ENCODE assay signal across 9 cellular contexts in the genomic region with DNA sequence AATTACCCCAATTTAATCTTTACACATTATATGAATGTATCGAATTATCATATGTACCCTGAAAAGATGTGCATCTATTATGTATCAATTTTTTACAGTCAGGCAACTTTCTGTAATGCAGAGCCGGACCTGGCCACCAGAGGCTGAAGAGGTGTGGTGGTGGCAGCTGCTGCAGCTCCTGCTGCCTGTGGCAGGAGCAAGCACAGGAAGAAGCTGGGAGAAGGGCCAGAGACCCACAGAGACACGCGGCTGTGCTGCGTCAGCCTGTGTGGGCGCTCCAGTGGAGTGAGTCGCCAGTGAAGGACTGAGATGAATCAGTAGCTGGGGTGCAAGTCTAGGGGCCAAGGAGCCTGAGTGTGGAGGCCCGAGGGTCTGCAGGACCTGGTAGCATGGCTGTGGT.
DNase-seq lines count a peak whose midpoint lies in the region; ATAC-seq and TF ChIP-seq lines count a peak whose summit lies in the region.
"Had no signal": no experiment of that assay in that cellular context is flagged by ENCODE, and none has a peak within 500 bp of the region (broad histone marks: within the 10 kb centered on the region; RNA-seq: fewer than 3 reads in every experiment).

No MANE protein-coding gene starts in this region.

- peak overlapping the region; percentile 32 for H3K27ac Mint-ChIP-seq in activated T-helper 17 cell treated with anti-CD3 and anti-CD28 coated beads, Interleukin-2, amount 50 U/mL, for 72 hours

- ATAC-seq in HG02973 (IDR thresholded peaks at IDR 0.05; ENCODE audit: unreplicated experiment) (peak; percentile 58), HG02642 (IDR thresholded peaks at IDR 0.05; ENCODE audit: poor library complexity, unreplicated experiment) (no peak)
- ATAC-seq in activated T-helper 17 cell treated with anti-CD3 and anti-CD28 coated beads, Interleukin-2, amount 50 U/mL, for 72 hours (replicated peaks): peak; percentile 84

- peaks cover 24% of the 10 kb centered on the region for H3K27me3 Mint-ChIP-seq in activated T-helper 17 cell treated with anti-CD3 and anti-CD28 coated beads, Interleukin-2, amount 50 U/mL, for 72 hours

- DNase-seq in ELF-1 (ENCODE audit: low read depth, low spot score) (peak; percentile 24), non-pigmented ciliary epithelial cell (ENCODE audit: low read depth) (peak; percentile 10), GM10266 (ENCODE audit: extremely low spot score) (no peak), NCI-H345 (lab: John Stamatoyannopoulos, UW) (no peak), DMS114 treated with DMSO at 0.1 percent for 48 hours (lab: John Stamatoyannopoulos, UW; ENCODE audit: unreplicated experiment) (no peak)
- DNase-seq: right cardiac atrium had no signal

- TF ChIP-seq CTCF in GM10266 (IDR thresholded peaks at IDR 0.05; ENCODE audit: control insufficient read depth, insufficient read depth, low read depth, missing control alignments): no peak

- no peaks in the 10 kb centered on the region for H3K9me3 Mint-ChIP-seq in activated T-helper 17 cell treated with anti-CD3 and anti-CD28 coated beads, Interleukin-2, amount 50 U/mL, for 72 hours

- peak overlapping the region; percentile 44 for H3K4me3 Mint-ChIP-seq in activated T-helper 17 cell treated with anti-CD3 and anti-CD28 coated beads, Interleukin-2, amount 50 U/mL, for 72 hours

- peaks cover 8% of the 10 kb centered on the region for H3K4me1 Mint-ChIP-seq in activated T-helper 17 cell treated with anti-CD3 and anti-CD28 coated beads, Interleukin-2, amount 50 U/mL, for 72 hours

- H3K36me3 Mint-ChIP-seq in activated T-helper 17 cell treated with anti-CD3 and anti-CD28 coated beads, Interleukin-2, amount 50 U/mL, for 72 hours (ENCODE audit: low read depth): no peaks in the 10 kb centered on the region

Comparison
In these comparisons a context has a peak if more than half of its experiments do, and no peak if none do; other contexts are left out.
1. DNase-seq: peak in ELF-1 (single experiment) and non-pigmented ciliary epithelial cell (single experiment); none in GM10266 (single experiment), NCI-H345 (single experiment) and DMS114 treated with DMSO at 0.1 percent for 48 hours (single experiment).